8 cellular contexts compared by ENCODE assay signal in genomic region chr2:201406077-201406662, GRCh38. TPM values are rescaled to one million over a fixed set of nuclear protein-coding genes. Genes with fewer than 3 reads are reported as not detected.
DNase-seq lines count a peak whose midpoint lies in the region; ATAC-seq and TF ChIP-seq lines count a peak whose summit lies in the region.
"Had no signal": no experiment of that assay in that cellular context is flagged by ENCODE, and none has a peak within 500 bp of the region (broad histone marks: within the 10 kb centered on the region; RNA-seq: fewer than 3 reads in every experiment).

No MANE protein-coding gene starts in this region.

- no peaks in the 10 kb centered on the region for H3K9me3 Mint-ChIP-seq in stimulated activated effector memory CD8-positive, alpha-beta T cell treated with anti-CD3 and anti-CD28 coated beads, Interleukin-12 subunit alpha, Interleukin-12 subunit beta, amount 100 ng/mL, for 72 hours
- H3K9me3 Mint-ChIP-seq: memory B cell had no signal

- no peak overlapping the region for H3K27ac Mint-ChIP-seq in stimulated activated effector memory CD8-positive, alpha-beta T cell treated with anti-CD3 and anti-CD28 coated beads, Interleukin-12 subunit alpha, Interleukin-12 subunit beta, amount 100 ng/mL, for 72 hours
- H3K27ac Mint-ChIP-seq: memory B cell had no signal

- H2AFZ ChIP-seq in SK-N-SH (ENCODE audit: low read depth): no peak overlapping the region

- H3K9me2 ChIP-seq in SK-N-SH: no peaks in the 10 kb centered on the region

- H3F3A ChIP-seq in SK-N-SH (replicated peaks; ENCODE audit: insufficient read depth): peaks cover 12% of the 10 kb centered on the region

- CTCF ChIA-PET in SK-N-SH (lab: Yijun Ruan, JAX): interaction anchor here (1.4 kb wide), 2 partner anchors 8 to 229 kb away, joined by 3 to 5 read pairs; no protein-coding TSS in a partner anchor

- peak overlapping the region in 1 of 2 experiments; percentile 33; a peak in 1 of 4 replicates for H3K4me3 ChIP-seq in SK-N-SH (ENCODE audit: low read depth in 2 of 2, low read length in 1 of 2)

- DNase-seq in HCEC 1CT (peak; percentile 80), SK-N-SH (no peak), fibroblast of the conjunctiva (ENCODE audit: low read depth) (peak; percentile 88), iPS-NIHi7 (ENCODE audit: extremely low spot score) (no peak), NCI-H2029 treated with DMSO at 0.1 percent for 48 hours (lab: John Stamatoyannopoulos, UW) (no peak)
- no peak for DNase-seq in stimulated activated effector memory CD8-positive, alpha-beta T cell treated with anti-CD3 and anti-CD28 coated beads, Interleukin-12 subunit alpha, Interleukin-12 subunit beta, amount 100 ng/mL, for 72 hours (ENCODE audit: low spot score in 2 of 2)

- H3K36me3 ChIP-seq in SK-N-SH (replicated peaks in 1 of 2; ENCODE audit: control insufficient read depth in 1 of 2, insufficient read depth in 2 of 2, low read length in 1 of 2): peaks cover 0 to 12% of the 10 kb centered on the region in 2 experiments

- no peaks in the 10 kb centered on the region for H4K20me1 ChIP-seq in SK-N-SH (ENCODE audit: insufficient read depth)

- no peak for TF ChIP-seq RAD21 in SK-N-SH (IDR thresholded peaks at IDR 0.05; ENCODE audit: low read length)

- no peak overlapping the region; the same call in 1 of the 2 replicates for H3K4me2 ChIP-seq in SK-N-SH

- peak; percentile 20 to 43; a peak in 2 of 4 replicates for TF ChIP-seq EP300 in SK-N-SH (IDR thresholded peaks at IDR 0.05; ENCODE audit: borderline replicate concordance in 1 of 2, low read depth in 1 of 2, low read length in 1 of 2)

- H3K4me1 Mint-ChIP-seq in stimulated activated effector memory CD8-positive, alpha-beta T cell treated with anti-CD3 and anti-CD28 coated beads, Interleukin-12 subunit alpha, Interleukin-12 subunit beta, amount 100 ng/mL, for 72 hours: peaks cover 22% of the 10 kb centered on the region

- peaks cover 8% of the 10 kb centered on the region for H3K36me3 Mint-ChIP-seq in stimulated activated effector memory CD8-positive, alpha-beta T cell treated with anti-CD3 and anti-CD28 coated beads, Interleukin-12 subunit alpha, Interleukin-12 subunit beta, amount 100 ng/mL, for 72 hours

- H3K9me3 ChIP-seq in SK-N-SH: no peaks in the 10 kb centered on the region

- ATAC-seq in stimulated activated effector memory CD8-positive, alpha-beta T cell treated with anti-CD3 and anti-CD28 coated beads, Interleukin-12 subunit alpha, Interleukin-12 subunit beta, amount 100 ng/mL, for 72 hours: peak; percentile 69
- no peak for ATAC-seq in HG02884 (IDR thresholded peaks at IDR 0.05; ENCODE audit: unreplicated experiment)

- H3K79me2 ChIP-seq in SK-N-SH (ENCODE audit: insufficient read depth): peaks cover 43% of the 10 kb centered on the region

- POLR2A ChIA-PET in SK-N-SH (lab: Yijun Ruan, JAX): no interaction called here

- H3K4me1 ChIP-seq in SK-N-SH (ENCODE audit: control insufficient read depth in 1 of 2, insufficient read depth in 2 of 2, low read depth in 1 of 2, low read length in 1 of 2): peaks cover 25 to 27% of the 10 kb centered on the region in 2 experiments; a peak in 3 of 4 replicates

- peak overlapping the region; percentile 24 to 74 for H3K27ac ChIP-seq in SK-N-SH (ENCODE audit: low read depth in 2 of 2, low read length in 1 of 2)

- H3K9ac ChIP-seq in SK-N-SH: no peak overlapping the region

- TF ChIP-seq CTCF in SK-N-SH (IDR thresholded peaks at IDR 0.05): no peak

- WGBS in SK-N-SH (ENCODE audit: low lambda C conversion rate): 28% methylated on average over 3 of the region's 3 CpGs

- no peak overlapping the region for H3K4me3 Mint-ChIP-seq in stimulated activated effector memory CD8-positive, alpha-beta T cell treated with anti-CD3 and anti-CD28 coated beads, Interleukin-12 subunit alpha, Interleukin-12 subunit beta, amount 100 ng/mL, for 72 hours
- H3K4me3 Mint-ChIP-seq: memory B cell had no signal

- H3K27me3 ChIP-seq in SK-N-SH (ENCODE audit: insufficient read depth): no peaks in the 10 kb centered on the region

TF ChIP-seq in SK-N-SH, 30 proteins besides CTCF, POLR2A, EP300 and RAD21:
- TF ChIP-seq TEAD4 (IDR thresholded peaks at IDR 0.05; ENCODE audit: borderline replicate concordance, insufficient read depth) (no peak), RFX5 (IDR thresholded peaks at IDR 0.05; ENCODE audit: low read length) (no peak), ELF1 (IDR thresholded peaks at IDR 0.05) (no peak), TCF12 (IDR thresholded peaks at IDR 0.05) (peak; percentile 46), SIN3A (IDR thresholded peaks at IDR 0.05; ENCODE audit: borderline replicate concordance, low read depth, low read length) (no peak), NFIC (IDR thresholded peaks at IDR 0.05; ENCODE audit: borderline replicate concordance) (peak; percentile 64; the same call in 1 of the 2 replicates), JUND (IDR thresholded peaks at IDR 0.05) (0 out of 2 replicates have a peak, but pooled peaks have one; percentile 12)
- TF ChIP-seq, protein P1, sequence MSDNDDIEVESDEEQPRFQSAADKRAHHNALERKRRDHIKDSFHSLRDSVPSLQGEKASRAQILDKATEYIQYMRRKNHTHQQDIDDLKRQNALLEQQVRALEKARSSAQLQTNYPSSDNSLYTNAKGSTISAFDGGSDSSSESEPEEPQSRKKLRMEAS (IDR thresholded peaks at IDR 0.05; ENCODE audit: low read depth): no peak

RNA-seq across cellular contexts. Expression of gene TRAK2, which starts 45.1 kb away (rescaled TPM):
- polyA plus RNA-seq in SK-N-SH (2012; rRNA removed): 10.4 and 14.6 TPM in 2 replicates
- 15.7 and 16.1 TPM in 2 replicates for polyA plus RNA-seq in SK-N-SH (2012; cell fraction: cytosol; rRNA removed)
- polyA plus RNA-seq in SK-N-SH (2012; cell fraction: nucleus; rRNA removed): 7.5 and 14.7 TPM in 2 replicates

RNA-seq across cellular contexts. Expression of gene STRADB, which starts 45.4 kb away (rescaled TPM):
- 27.0 and 33.6 TPM in 2 replicates for polyA plus RNA-seq in SK-N-SH (2012; rRNA removed)
- 36.9 and 37.8 TPM in 2 replicates for polyA plus RNA-seq in SK-N-SH (2012; cell fraction: cytosol; rRNA removed)
- polyA plus RNA-seq in SK-N-SH (2012; cell fraction: nucleus; rRNA removed): 22.3 and 42.9 TPM in 2 replicates

RNA-seq across cellular contexts. Expression of gene FLACC1, which starts 49.0 kb away (rescaled TPM):
- 0.35 and 0.44 TPM in 2 replicates for polyA plus RNA-seq in SK-N-SH (2012; rRNA removed)
- 0.20 and 0.39 TPM in 2 replicates for polyA plus RNA-seq in SK-N-SH (2012; cell fraction: cytosol; rRNA removed)
- 1.2 and 2.0 TPM in 2 replicates for polyA plus RNA-seq in SK-N-SH (2012; cell fraction: nucleus; rRNA removed)

Comparison
In these comparisons a context has a peak if more than half of its experiments do, and no peak if none do; other contexts are left out.
1. DNase-seq: peak in HCEC 1CT (single experiment) and fibroblast of the conjunctiva (single experiment); none in SK-N-SH (single experiment), stimulated activated effector memory CD8-positive, alpha-beta T cell treated with anti-CD3 and anti-CD28 coated beads, Interleukin-12 subunit alpha, Interleukin-12 subunit beta, amount 100 ng/mL, for 72 hours (0 of 2), iPS-NIHi7 (single experiment) and NCI-H2029 treated with DMSO at 0.1 percent for 48 hours (single experiment).